ENCODE assay signal across 31 cellular contexts in the genomic region with DNA sequence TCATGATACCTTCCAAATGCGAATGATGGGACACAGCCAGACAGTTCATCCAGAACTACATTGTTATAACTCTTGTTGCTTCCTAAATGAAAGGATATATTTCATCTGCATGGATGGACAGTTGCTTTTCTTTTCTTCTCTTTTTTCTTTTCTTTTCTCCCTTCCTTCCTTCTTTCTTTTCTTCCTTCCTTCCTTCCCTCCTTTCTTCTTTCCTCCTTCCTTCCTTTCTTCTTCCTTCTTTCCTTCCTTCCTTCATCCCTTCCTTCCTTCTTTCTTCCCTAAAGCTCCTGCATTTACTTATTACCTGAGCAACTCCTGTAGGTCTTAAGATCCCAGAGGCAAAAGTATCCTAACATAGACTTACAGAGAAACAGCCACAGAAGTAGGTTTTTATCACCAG.
"Had no signal": no experiment of that assay in that cellular context is flagged by ENCODE, and none has a peak within 500 bp of the region (broad histone marks: within the 10 kb centered on the region; RNA-seq: fewer than 3 reads in every experiment).

No MANE protein-coding gene starts in this region.

- H3K27me3 Mint-ChIP-seq: stimulated activated memory B cell treated with anti-CD40 and anti-IgM and Interleukin-4, amounts not matched to agents 10 μg/mL and 1 μg/mL and 100 μg/mL, for 72 hours; stimulated activated naive CD8-positive, alpha-beta T cell treated with anti-CD3 and anti-CD28 coated beads, Interleukin-15, amount 100 ng/mL, for 72 hours; type B pancreatic cell had no signal

- H3K36me3 ChIP-seq: neutrophil, pancreas, prostate gland, right lobe of liver, sigmoid colon, spleen, suprapubic skin, tibial artery, transverse colon, upper lobe of right lung, uterus had no signal

- H3K27me3 ChIP-seq: neutrophil, pancreas, right lobe of liver, sigmoid colon, spleen, suprapubic skin, testis, tibial artery, transverse colon, uterus had no signal

- H3K9me3 ChIP-seq: neutrophil, pancreas, prostate gland, right lobe of liver, sigmoid colon, spleen, suprapubic skin, testis, tibial artery, transverse colon, upper lobe of right lung, uterus had no signal

- H3K27ac ChIP-seq: neutrophil, pancreas, prostate gland, right lobe of liver, sigmoid colon, spleen, suprapubic skin, tibial artery, transverse colon, upper lobe of right lung, uterus had no signal

- H3K4me1 Mint-ChIP-seq: naive B cell; nephron progenitor cell; neural crest cell; stimulated activated memory B cell treated with anti-CD40 and anti-IgM and Interleukin-4, amounts not matched to agents 10 μg/mL and 1 μg/mL and 100 μg/mL, for 72 hours; stimulated activated naive CD8-positive, alpha-beta T cell treated with anti-CD3 and anti-CD28 coated beads, Interleukin-15, amount 100 ng/mL, for 72 hours had no signal

- H3K27ac Mint-ChIP-seq: nephron progenitor cell; stimulated activated memory B cell treated with anti-CD40 and anti-IgM and Interleukin-4, amounts not matched to agents 10 μg/mL and 1 μg/mL and 100 μg/mL, for 72 hours; stimulated activated naive CD8-positive, alpha-beta T cell treated with anti-CD3 and anti-CD28 coated beads, Interleukin-15, amount 100 ng/mL, for 72 hours; type B pancreatic cell had no signal

- H3K4me1 ChIP-seq: pancreas, prostate gland, right lobe of liver, sigmoid colon, spleen, suprapubic skin, testis, transverse colon, upper lobe of right lung, uterus had no signal

- H3K4me3 Mint-ChIP-seq: naive B cell; naive thymus-derived CD8-positive, alpha-beta T cell; nephron progenitor cell; neural crest cell; stimulated activated memory B cell treated with anti-CD40 and anti-IgM and Interleukin-4, amounts not matched to agents 10 μg/mL and 1 μg/mL and 100 μg/mL, for 72 hours; stimulated activated naive CD8-positive, alpha-beta T cell treated with anti-CD3 and anti-CD28 coated beads, Interleukin-15, amount 100 ng/mL, for 72 hours; type B pancreatic cell had no signal

- H3K9me3 Mint-ChIP-seq: naive B cell; naive thymus-derived CD8-positive, alpha-beta T cell; neural crest cell; stimulated activated memory B cell treated with anti-CD40 and anti-IgM and Interleukin-4, amounts not matched to agents 10 μg/mL and 1 μg/mL and 100 μg/mL, for 72 hours; stimulated activated naive CD8-positive, alpha-beta T cell treated with anti-CD3 and anti-CD28 coated beads, Interleukin-15, amount 100 ng/mL, for 72 hours; type B pancreatic cell had no signal

- ATAC-seq: naive thymus-derived CD8-positive, alpha-beta T cell; pancreas; right cardiac atrium; right lobe of liver; stimulated activated memory B cell treated with anti-CD40 and anti-IgM and Interleukin-4, amounts not matched to agents 10 μg/mL and 1 μg/mL and 100 μg/mL, for 72 hours; stimulated activated naive CD8-positive, alpha-beta T cell treated with anti-CD3 and anti-CD28 coated beads, Interleukin-15, amount 100 ng/mL, for 72 hours; stimulated activated naive CD8-positive, alpha-beta T cell treated with anti-CD3 and anti-CD28 coated beads, Interleukin-15, Interleukin-2, amounts not matched to agents 100 U/mL and 50 U/mL, for 24 hours; upper lobe of right lung had no signal

- H3K36me3 Mint-ChIP-seq: naive B cell; stimulated activated memory B cell treated with anti-CD40 and anti-IgM and Interleukin-4, amounts not matched to agents 10 μg/mL and 1 μg/mL and 100 μg/mL, for 72 hours; type B pancreatic cell had no signal

- DNase-seq: naive B cell; naive thymus-derived CD8-positive, alpha-beta T cell; nephron progenitor cell; nucleus accumbens; pancreas; retina; right cardiac atrium; right lobe of liver; sigmoid colon; small intestine; spleen; stimulated activated CD4-positive, alpha-beta T cell treated with anti-CD3 and anti-CD28 coated beads, Interleukin-12 subunit alpha, Interleukin-12 subunit beta, amount 100 ng/mL, for 4 hours; stimulated activated CD4-positive, alpha-beta T cell treated with anti-CD3 and anti-CD28 coated beads, Interleukin-1b, Interleukin-23, amount 100 ng/mL, for 48 hours; stimulated activated CD4-positive, alpha-beta T cell treated with anti-CD3 and anti-CD28 coated beads, Interleukin-4, amount 100 ng/mL, for 1 hour; stimulated activated CD4-positive, alpha-beta T cell treated with anti-CD3 and anti-CD28 coated beads, Interleukin-4, amount 100 ng/mL, for 4 hours; stimulated activated CD8-positive, alpha-beta memory T cell treated with anti-CD3 and anti-CD28 coated beads, Interleukin-4, amount 100 ng/mL, for 48 hours; stimulated activated naive CD4-positive, alpha-beta T cell; stimulated activated naive CD8-positive, alpha-beta T cell treated with anti-CD3 and anti-CD28 coated beads, Interleukin-15, amount 100 ng/mL, for 72 hours; stimulated activated naive CD8-positive, alpha-beta T cell treated with anti-CD3 and anti-CD28 coated beads, Interleukin-15, Interleukin-2, amounts not matched to agents 100 U/mL and 50 U/mL, for 24 hours; substantia nigra; testis; tibial artery; transverse colon; upper lobe of right lung; uterus had no signal

- H3K4me3 ChIP-seq: pancreas, prostate gland, right lobe of liver, sigmoid colon, spleen, suprapubic skin, testis, tibial artery, transverse colon, upper lobe of right lung, uterus had no signal
